22 cellular contexts compared by ENCODE assay signal in genomic region chr1:37714226-37714625, GRCh38. TPM values are rescaled to one million over a fixed set of nuclear protein-coding genes. Genes with fewer than 3 reads are reported as not detected.
A peak's percentile ranks its signal among the peaks of the same experiment; 100 is the strongest.
DNase-seq lines count a peak whose midpoint lies in the region; ATAC-seq and TF ChIP-seq lines count a peak whose summit lies in the region.
"Had no signal": no experiment of that assay in that cellular context is flagged by ENCODE, and none has a peak within 500 bp of the region (broad histone marks: within the 10 kb centered on the region; RNA-seq: fewer than 3 reads in every experiment).

No MANE protein-coding gene starts in this region.

- peaks cover 5% of the 10 kb centered on the region for H3K36me3 ChIP-seq in osteoblast (ENCODE audit: insufficient read depth, low read length)
- H3K36me3 ChIP-seq in sigmoid colon: no peaks in the 10 kb centered on the region

- H3K27ac ChIP-seq in osteoblast (ENCODE audit: low read depth, low read length) (no peak overlapping the region), sigmoid colon (no peak overlapping the region)
- H3K27ac ChIP-seq: 22Rv1, BLaER1, C4-2B, GM23248 had no signal

- H3K9me3 Mint-ChIP-seq in activated naive CD4-positive, alpha-beta T cell treated with anti-CD3 and anti-CD28 coated beads, Interleukin-2, amount 10 ng/mL, durations not matched to agents 7 days and 5 days: no peaks in the 10 kb centered on the region
- no peaks in the 10 kb centered on the region for H3K9me3 Mint-ChIP-seq in activated naive CD4-positive, alpha-beta T cell treated with anti-CD3 and anti-CD28 coated beads, Interleukin-2, amount 50 U/mL, for 72 hours
- H3K9me3 Mint-ChIP-seq: CD8-positive, alpha-beta T cell had no signal

- H3K27me3 ChIP-seq in osteoblast (ENCODE audit: insufficient read depth, low read length): no peaks in the 10 kb centered on the region
- peaks cover 0 to 6% (median 0%) of the 10 kb centered on the region in 3 donors for H3K27me3 ChIP-seq in sigmoid colon
- H3K27me3 ChIP-seq: BLaER1 had no signal

- no peaks in the 10 kb centered on the region for H3K4me1 Mint-ChIP-seq in activated naive CD4-positive, alpha-beta T cell treated with anti-CD3 and anti-CD28 coated beads, Interleukin-2, amount 10 ng/mL, durations not matched to agents 7 days and 5 days
- H3K4me1 Mint-ChIP-seq: B cell; CD4-positive, CD25-positive, alpha-beta regulatory T cell had no signal

- no peak for TF ChIP-seq EP300 in sigmoid colon (IDR thresholded peaks at IDR 0.05)

- intact Hi-C loops in sigmoid colon (cut with DNase I): no loop called here

- DNase-seq in activated naive CD4-positive, alpha-beta T cell treated with anti-CD3 and anti-CD28 coated beads, Interleukin-2, amount 10 ng/mL, durations not matched to agents 7 days and 5 days: no peak
- DNase-seq in activated naive CD4-positive, alpha-beta T cell treated with anti-CD3 and anti-CD28 coated beads, Interleukin-2, amount 50 U/mL, for 72 hours (ENCODE audit: low spot score in 2 of 2): no peak
- DNase-seq in osteoblast (ENCODE audit: insufficient read length, low spot score, missing footprints) (peak; percentile 26), sigmoid colon (peak; percentile 36), DMS114 treated with DMSO at 0.1 percent for 48 hours (lab: John Stamatoyannopoulos, UW; ENCODE audit: unreplicated experiment) (no peak), HPDE6-E6E7 (ENCODE audit: extremely low spot score) (no peak)
- DNase-seq: Caco-2; CD4-positive, CD25-positive, alpha-beta regulatory T cell; CD8-positive, alpha-beta T cell; DMS79; EL; GDM1; GM23248; H7; HCEC 1CT had no signal

- H3K4me3 ChIP-seq in osteoblast (ENCODE audit: insufficient read depth, low read length) (no peak overlapping the region), sigmoid colon (no peak overlapping the region)
- H3K4me3 ChIP-seq: BLaER1, GM12878, GM23248 had no signal

- no peak for ATAC-seq in activated naive CD4-positive, alpha-beta T cell treated with anti-CD3 and anti-CD28 coated beads, Interleukin-2, amount 50 U/mL, for 72 hours
- no peak for ATAC-seq in HG03095 (IDR thresholded peaks at IDR 0.05; ENCODE audit: unreplicated experiment)
- ATAC-seq: CD8-positive, alpha-beta T cell; GM12878 had no signal

- peaks cover 6% of the 10 kb centered on the region for H3K36me3 Mint-ChIP-seq in activated naive CD4-positive, alpha-beta T cell treated with anti-CD3 and anti-CD28 coated beads, Interleukin-2, amount 10 ng/mL, durations not matched to agents 7 days and 5 days
- peaks cover under 1 to 8% of the 10 kb centered on the region in 2 donors for H3K36me3 Mint-ChIP-seq in activated naive CD4-positive, alpha-beta T cell treated with anti-CD3 and anti-CD28 coated beads, Interleukin-2, amount 50 U/mL, for 72 hours
- H3K36me3 Mint-ChIP-seq: CD8-positive, alpha-beta T cell had no signal

- H3K9me3 ChIP-seq in osteoblast (ENCODE audit: low read depth, low read length): no peaks in the 10 kb centered on the region
- no peaks in the 10 kb centered on the region for H3K9me3 ChIP-seq in sigmoid colon
- H3K9me3 ChIP-seq: BLaER1, Caco-2 had no signal

- no peak for TF ChIP-seq POLR2A in sigmoid colon (IDR thresholded peaks at IDR 0.05)

- CTCF ChIA-PET in activated naive CD4-positive, alpha-beta T cell treated with anti-CD3 and anti-CD28 coated beads, Interleukin-2, amount 10 ng/mL, durations not matched to agents 7 days and 5 days (lab: Charles Lee): no interaction called here

- H3K4me1 ChIP-seq in osteoblast (ENCODE audit: insufficient read depth, low read length) (no peaks in the 10 kb centered on the region), sigmoid colon (no peaks in the 10 kb centered on the region)
- H3K4me1 ChIP-seq: BLaER1, Caco-2 had no signal

- H3K27me3 Mint-ChIP-seq in activated naive CD4-positive, alpha-beta T cell treated with anti-CD3 and anti-CD28 coated beads, Interleukin-2, amount 10 ng/mL, durations not matched to agents 7 days and 5 days: no peaks in the 10 kb centered on the region
- H3K27me3 Mint-ChIP-seq: B cell; CD4-positive, CD25-positive, alpha-beta regulatory T cell had no signal

- no peak for TF ChIP-seq CTCF in osteoblast (IDR thresholded peaks at IDR 0.05; ENCODE audit: extremely low read depth, low read depth, low read length)
- no peak for TF ChIP-seq CTCF in sigmoid colon (IDR thresholded peaks at IDR 0.05)

- H4K20me1 ChIP-seq in osteoblast (ENCODE audit: insufficient read depth, low read length): no peaks in the 10 kb centered on the region
- H4K20me1 ChIP-seq: BLaER1 had no signal

- H3K27ac Mint-ChIP-seq in activated naive CD4-positive, alpha-beta T cell treated with anti-CD3 and anti-CD28 coated beads, Interleukin-2, amount 10 ng/mL, durations not matched to agents 7 days and 5 days: peak overlapping the region; percentile 47
- no peak overlapping the region for H3K27ac Mint-ChIP-seq in activated naive CD4-positive, alpha-beta T cell treated with anti-CD3 and anti-CD28 coated beads, Interleukin-2, amount 50 U/mL, for 72 hours
- H3K27ac Mint-ChIP-seq: B cell; CD4-positive, CD25-positive, alpha-beta regulatory T cell; CD8-positive, alpha-beta T cell had no signal

- no peak overlapping the region for H2AFZ ChIP-seq in osteoblast (ENCODE audit: low read length)
- H2AFZ ChIP-seq: GM23248 had no signal

- 91 to 94% methylated on average over 8 of the region's 8 CpGs for WGBS in sigmoid colon, 2 donors

- H3K79me2 ChIP-seq in osteoblast (ENCODE audit: insufficient read depth, low read length): no peaks in the 10 kb centered on the region

- H3K4me2 ChIP-seq in osteoblast (ENCODE audit: insufficient read depth, low read length): no peak overlapping the region
- H3K4me2 ChIP-seq: BLaER1 had no signal

- no peak overlapping the region for H3K4me3 Mint-ChIP-seq in activated naive CD4-positive, alpha-beta T cell treated with anti-CD3 and anti-CD28 coated beads, Interleukin-2, amount 10 ng/mL, durations not matched to agents 7 days and 5 days
- H3K4me3 Mint-ChIP-seq: B cell; CD4-positive, CD25-positive, alpha-beta regulatory T cell; CD8-positive, alpha-beta T cell had no signal

RNA-seq across cellular contexts. Expression of gene CDCA8, which starts 21.9 kb away (rescaled TPM):
- 10 to 100 TPM; 60.7 to 82.2 TPM for total RNA-seq in activated naive CD4-positive, alpha-beta T cell treated with anti-CD3 and anti-CD28 coated beads, Interleukin-2, amount 50 U/mL, for 72 hours
- total RNA-seq in osteoblast: 1.5 and 1.8 TPM in 2 replicates
- total RNA-seq in sigmoid colon: under 1 TPM in 3 of 4 donors, not detected in 1; under 0.01 to 0.55 (median 0.16) TPM
- polyA plus RNA-seq in sigmoid colon: 10 to 100 TPM in 1 of 3 donors, 1 to 10 TPM in 2; 4.8 to 21.4 (median 6.7) TPM

RNA-seq across cellular contexts. Expression of gene EPHA10, which starts 50.7 kb away (rescaled TPM):
- total RNA-seq in activated naive CD4-positive, alpha-beta T cell treated with anti-CD3 and anti-CD28 coated beads, Interleukin-2, amount 50 U/mL, for 72 hours: 1 to 10 TPM in 1 of 2 donors, under 1 TPM in 1; 0.14 to 3.0 TPM
- total RNA-seq in osteoblast (not detected in 2 replicates), sigmoid colon (under 1 TPM; 0.14 to 0.83 (median 0.52) TPM)
- 10 to 100 TPM in 1 of 3 donors, 1 to 10 TPM in 2; 5.4 to 33.3 (median 7.6) TPM for polyA plus RNA-seq in sigmoid colon
- total RNA-seq: CD4-positive, CD25-positive, alpha-beta regulatory T cell; CD8-positive, alpha-beta T cell; GM12878; GM23248 had no signal
- polyA plus RNA-seq: AG04450; CD4-positive, CD25-positive, alpha-beta regulatory T cell; GM23248 had no signal

Comparison
In these comparisons a context has a peak if more than half of its experiments do, and no peak if none do; other contexts are left out.
1. DNase-seq: peak in osteoblast (single experiment) and sigmoid colon (single experiment); none in activated naive CD4-positive, alpha-beta T cell treated with anti-CD3 and anti-CD28 coated beads, Interleukin-2, amount 10 ng/mL, durations not matched to agents 7 days and 5 days (single experiment), activated naive CD4-positive, alpha-beta T cell treated with anti-CD3 and anti-CD28 coated beads, Interleukin-2, amount 50 U/mL, for 72 hours (0 of 2), DMS114 treated with DMSO at 0.1 percent for 48 hours (single experiment) and HPDE6-E6E7 (single experiment).
2. RNA of gene CDCA8, which starts 21.9 kb away (total RNA-seq): 60.7 to 82.2 TPM in activated naive CD4-positive, alpha-beta T cell treated with anti-CD3 and anti-CD28 coated beads, Interleukin-2, amount 50 U/mL, for 72 hours; 1.5 to 1.8 TPM in osteoblast and under 0.01 to 0.55 TPM in sigmoid colon; every median in the first group is over 10 times any median in the second.